In genomic region chr17:30677550-30678254, GRCh38 we compare ENCODE assay signal across 8 cellular contexts.
"Had no signal": no experiment of that assay in that cellular context is flagged by ENCODE, and none has a peak within 500 bp of the region (broad histone marks: within the 10 kb centered on the region; RNA-seq: fewer than 3 reads in every experiment).

No MANE protein-coding gene starts in this region.

- H3K4me3 ChIP-seq: GM23248, HAP-1 had no signal

- H3K36me3 Mint-ChIP-seq: IgD-negative memory B cell had no signal

- H3K36me3 ChIP-seq: HAP-1 had no signal

- H3K4me1 ChIP-seq: HAP-1 had no signal

- H3K27ac Mint-ChIP-seq: IgD-negative memory B cell had no signal

- DNase-seq: GM23248, GOT3, H7 had no signal

- H3K27ac ChIP-seq: GM23248, HL-60 had no signal

- ATAC-seq: HCT116, HepG2 had no signal

- H3K4me3 Mint-ChIP-seq: IgD-negative memory B cell had no signal

- H3K9me3 ChIP-seq: HAP-1 had no signal
